6 cellular contexts compared by ENCODE assay signal in the genomic region with DNA sequence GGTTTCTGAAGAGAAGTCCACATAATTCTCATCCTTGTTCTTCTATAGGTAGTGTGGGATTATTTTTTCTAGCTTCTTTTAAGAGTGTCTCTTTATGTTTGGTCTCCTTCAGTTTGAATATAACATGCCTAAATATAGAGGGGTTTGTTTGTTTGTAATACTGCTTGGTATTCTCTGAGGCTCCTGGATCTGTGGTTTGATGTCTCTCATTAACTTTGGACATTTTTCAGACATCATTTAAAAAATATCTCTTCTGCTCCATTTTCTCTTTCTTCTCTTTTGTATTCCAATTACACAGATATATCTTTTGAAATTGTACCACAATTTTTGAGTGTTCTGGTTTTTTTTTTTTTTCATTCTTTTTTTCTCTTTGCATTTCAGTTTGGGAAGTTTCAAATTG.
"Had no signal": no experiment of that assay in that cellular context is flagged by ENCODE, and none has a peak within 500 bp of the region (broad histone marks: within the 10 kb centered on the region; RNA-seq: fewer than 3 reads in every experiment).

No MANE protein-coding gene starts in this region.

- H3K4me3 ChIP-seq: GM23338 had no signal

- H3K4me1 Mint-ChIP-seq: GM23338, H9, IgD-negative memory B cell had no signal

- H3K4me2 ChIP-seq: GM23338 had no signal

- H3K27me3 Mint-ChIP-seq: IgD-negative memory B cell had no signal

- ATAC-seq: GM23338 had no signal

- DNase-seq: H9, HCEC 1CT, HFFc6, KBM-7 had no signal

- H3K4me3 Mint-ChIP-seq: GM23338, H9, HFFc6, IgD-negative memory B cell had no signal

- H3K27ac Mint-ChIP-seq: GM23338, H9, HFFc6, IgD-negative memory B cell had no signal
